Comparison of ENCODE assay signal across 22 cellular contexts in the genomic region with DNA sequence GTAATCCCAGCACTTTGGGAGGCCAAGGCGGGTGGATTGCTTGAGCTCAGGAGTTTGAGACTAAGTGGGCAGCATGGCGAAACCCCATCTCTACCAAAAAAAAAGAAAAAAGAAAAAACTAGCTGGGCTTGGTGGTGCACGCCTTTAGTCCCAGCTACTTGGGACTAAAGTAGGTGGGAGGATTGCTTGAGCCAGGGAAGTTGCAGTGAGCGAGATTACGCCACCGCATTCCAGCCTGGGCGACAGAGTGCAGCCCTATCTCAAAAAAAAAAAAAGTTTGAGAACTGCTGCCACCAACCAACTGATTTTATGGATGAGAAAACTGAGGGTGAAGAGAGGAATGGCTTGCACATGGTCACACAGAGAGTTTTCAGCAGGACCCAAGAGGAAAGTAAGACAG.
DNase-seq lines count a peak whose midpoint lies in the region; ATAC-seq and TF ChIP-seq lines count a peak whose summit lies in the region.
"Had no signal": no experiment of that assay in that cellular context is flagged by ENCODE, and none has a peak within 500 bp of the region (broad histone marks: within the 10 kb centered on the region; RNA-seq: fewer than 3 reads in every experiment).

No MANE protein-coding gene starts in this region.

- CTCF ChIA-PET in activated B cell treated with CpG ODN at 0.5 μM for 24 hours (lab: Charles Lee), result no interaction called here

- TF ChIP-seq CTCF in activated B cell treated with CpG ODN at 0.5 μM for 24 hours (IDR thresholded peaks at IDR 0.05), result no peak

- no peak for DNase-seq in activated T-cell treated with anti-CD3 and anti-CD28 coated beads, Interleukin-2, amount 50 U/mL, for 72 hours
- no peak for DNase-seq in activated T-cell treated with anti-CD3 and anti-CD28 coated beads, Interleukin-2, amount 50 U/mL, for 48 hours
- DNase-seq in activated B cell treated with CpG ODN at 0.5 μM for 24 hours, result no peak
- no peak for DNase-seq in memory B cell (ENCODE audit: low spot score in 2 of 2)
- DNase-seq in KBM-7, result no peak
- DNase-seq in stimulated activated CD4-positive, alpha-beta T cell treated with anti-CD3 and anti-CD28 coated beads, Interleukin-15, amount 100 ng/mL, for 24 hours, result no peak
- DNase-seq in NCI-H187 treated with DMSO at 0.1 percent for 48 hours (lab: John Stamatoyannopoulos, UW), result no peak
- DNase-seq: AML-193, DMS79, GOT3, IMR-90, NCI-H1048, NCI-H1436, NCI-H2029, NCI-H2227 treated with DMSO at 0.1 percent for 48 hours, NCI-H510A treated with DMSO at 0.1 percent for 48 hours, NCI-H748 treated with DMSO at 0.1 percent for 48 hours, SHP77 treated with DMSO at 0.1 percent for 48 hours, SW 1271 had no signal

- H3K27me3 Mint-ChIP-seq in activated T-cell treated with anti-CD3 and anti-CD28 coated beads, Interleukin-2, amount 50 U/mL, for 72 hours (ENCODE audit: low read depth), result no peaks in the 10 kb centered on the region
- no peaks in the 10 kb centered on the region for H3K27me3 Mint-ChIP-seq in activated B cell treated with CpG ODN at 0.5 μM for 24 hours
- H3K27me3 Mint-ChIP-seq in memory B cell, result no peaks in the 10 kb centered on the region

- peak overlapping the region; percentile 44 for H3K27ac Mint-ChIP-seq in activated T-cell treated with anti-CD3 and anti-CD28 coated beads, Interleukin-2, amount 50 U/mL, for 72 hours
- H3K27ac Mint-ChIP-seq in activated B cell treated with CpG ODN at 0.5 μM for 24 hours (peak overlapping the region; percentile 16), memory B cell (peak overlapping the region; percentile 65)

- in situ Hi-C loops in KBM-7 (cut with MboI; ENCODE audit: low pct_unique_long_range_greater_than_20kb, low sequenced_read_pairs), result no loop called here

- POLR2A ChIA-PET in activated B cell treated with CpG ODN at 0.5 μM for 24 hours (lab: Charles Lee), result no interaction called here

- no peak overlapping the region for H3K4me3 Mint-ChIP-seq in activated T-cell treated with anti-CD3 and anti-CD28 coated beads, Interleukin-2, amount 50 U/mL, for 72 hours
- H3K4me3 Mint-ChIP-seq in activated B cell treated with CpG ODN at 0.5 μM for 24 hours, result no peak overlapping the region
- no peak overlapping the region for H3K4me3 Mint-ChIP-seq in memory B cell

- ATAC-seq in activated T-cell treated with anti-CD3 and anti-CD28 coated beads, Interleukin-2, amount 50 U/mL, for 72 hours (replicated peaks in 1 of 2), result no peak
- ATAC-seq in activated B cell treated with CpG ODN at 0.5 μM for 24 hours (ENCODE audit: low read depth), result no peak
- ATAC-seq in memory B cell (ENCODE audit: low read depth), result no peak
- no peak for ATAC-seq in GM21825 (IDR thresholded peaks at IDR 0.05; ENCODE audit: unreplicated experiment)
- ATAC-seq: GM12878, HCT116 had no signal

- intact Hi-C loops in activated B cell treated with CpG ODN at 0.5 μM for 24 hours (cut with micrococcal nuclease), result loop anchor here (10.0 kb wide), 2 partner anchors 415 to 615 kb away; no protein-coding TSS in a partner anchor

- no peaks in the 10 kb centered on the region for H3K4me1 Mint-ChIP-seq in activated T-cell treated with anti-CD3 and anti-CD28 coated beads, Interleukin-2, amount 50 U/mL, for 72 hours (ENCODE audit: low read depth)
- H3K4me1 Mint-ChIP-seq in activated B cell treated with CpG ODN at 0.5 μM for 24 hours (no peaks in the 10 kb centered on the region), memory B cell (peaks cover 2% of the 10 kb centered on the region)

- no peaks in the 10 kb centered on the region for H3K9me3 Mint-ChIP-seq in activated T-cell treated with anti-CD3 and anti-CD28 coated beads, Interleukin-2, amount 50 U/mL, for 72 hours
- H3K9me3 Mint-ChIP-seq in activated B cell treated with CpG ODN at 0.5 μM for 24 hours (no peaks in the 10 kb centered on the region), memory B cell (no peaks in the 10 kb centered on the region)

- peaks cover 9 to 28% of the 10 kb centered on the region in 2 donors for H3K36me3 Mint-ChIP-seq in activated T-cell treated with anti-CD3 and anti-CD28 coated beads, Interleukin-2, amount 50 U/mL, for 72 hours (ENCODE audit: insufficient read depth in 2 of 2)
- H3K36me3 Mint-ChIP-seq in activated B cell treated with CpG ODN at 0.5 μM for 24 hours (ENCODE audit: low read depth), result peaks cover 83% of the 10 kb centered on the region
- peaks cover 34% of the 10 kb centered on the region for H3K36me3 Mint-ChIP-seq in memory B cell
